In genomic region chr12:52607314-52607713, GRCh38 we compare ENCODE assay signal across 27 cellular contexts. TPM values are rescaled to one million over a fixed set of nuclear protein-coding genes. Genes with fewer than 3 reads are reported as not detected.
DNase-seq lines count a peak whose midpoint lies in the region; ATAC-seq and TF ChIP-seq lines count a peak whose summit lies in the region.
"Had no signal": no experiment of that assay in that cellular context is flagged by ENCODE, and none has a peak within 500 bp of the region (broad histone marks: within the 10 kb centered on the region; RNA-seq: fewer than 3 reads in every experiment).

No MANE protein-coding gene starts in this region.

- no peaks in the 10 kb centered on the region for H3K9me3 Mint-ChIP-seq in activated CD4-positive, alpha-beta memory T cell treated with anti-CD3 and anti-CD28 coated beads, Interleukin-2, amount 10 ng/mL, durations not matched to agents 7 days and 5 days
- no peaks in the 10 kb centered on the region for H3K9me3 Mint-ChIP-seq in activated CD4-positive, alpha-beta memory T cell treated with anti-CD3 and anti-CD28 coated beads for 36 hours
- H3K9me3 Mint-ChIP-seq in CD4-positive, CD25-positive, alpha-beta regulatory T cell, result no peaks in the 10 kb centered on the region
- no peaks in the 10 kb centered on the region for H3K9me3 Mint-ChIP-seq in H9
- H3K9me3 Mint-ChIP-seq in naive thymus-derived CD4-positive, alpha-beta T cell, result peaks cover 0 to 4% (median 0%) of the 10 kb centered on the region in 11 donors
- H3K9me3 Mint-ChIP-seq: CD8-positive, alpha-beta memory T cell had no signal

- peaks cover 29% of the 10 kb centered on the region for H3K27me3 Mint-ChIP-seq in activated CD4-positive, alpha-beta memory T cell treated with anti-CD3 and anti-CD28 coated beads, Interleukin-2, amount 10 ng/mL, durations not matched to agents 7 days and 5 days
- no peaks in the 10 kb centered on the region for H3K27me3 Mint-ChIP-seq in activated CD4-positive, alpha-beta memory T cell treated with anti-CD3 and anti-CD28 coated beads for 36 hours
- peaks cover 9% of the 10 kb centered on the region for H3K27me3 Mint-ChIP-seq in CD4-positive, CD25-positive, alpha-beta regulatory T cell
- peaks cover 35% of the 10 kb centered on the region for H3K27me3 Mint-ChIP-seq in H9 (ENCODE audit: low read depth)
- peaks cover 0 to 4% (median 0%) of the 10 kb centered on the region in 5 donors for H3K27me3 Mint-ChIP-seq in naive thymus-derived CD4-positive, alpha-beta T cell

- no peak overlapping the region for H3K4me2 ChIP-seq in H9 (ENCODE audit: insufficient read depth, insufficient read length, low read length)
- H3K4me2 ChIP-seq: BLaER1, KMS-11 had no signal

- WGBS in H9 (ENCODE audit: extremely low coverage, insufficient read length, low lambda C conversion rate), result no CpG with 5 or more reads among the region's 1 CpG
- WGBS in lower leg skin, 2 donors, result 64 to 67% methylated on average over 1 of the region's 1 CpG
- 56% methylated on average over 1 of the region's 1 CpG for WGBS in esophagus muscularis mucosa

- no peak overlapping the region for H3K27ac ChIP-seq in CD4-positive, CD25-positive, alpha-beta regulatory T cell (ENCODE audit: insufficient read depth, low read length, poor library complexity, severe bottlenecking)
- no peak overlapping the region for H3K27ac ChIP-seq in H9 (ENCODE audit: insufficient read length, low read depth, low read length)
- H3K27ac ChIP-seq in naive thymus-derived CD4-positive, alpha-beta T cell (ENCODE audit: low read depth, low read length), result peak overlapping the region; percentile 79
- no peak overlapping the region for H3K27ac ChIP-seq in esophagus muscularis mucosa (replicated peaks in 1 of 4)
- H3K27ac ChIP-seq: BLaER1, KMS-11, SK-N-MC had no signal

- no peak overlapping the region for H2BK15ac ChIP-seq in H9 (ENCODE audit: low read depth, low read length)

- no peak overlapping the region for H3K23ac ChIP-seq in H9 (ENCODE audit: insufficient read length, low read depth, low read length)

- no peak for TF ChIP-seq POLR2A in lower leg skin (IDR thresholded peaks at IDR 0.05)
- TF ChIP-seq POLR2A in esophagus muscularis mucosa (IDR thresholded peaks at IDR 0.05; ENCODE audit: low read depth), result no peak

- no peak overlapping the region for H3K4me3 ChIP-seq in CD4-positive, CD25-positive, alpha-beta regulatory T cell (ENCODE audit: low read depth, low read length)
- no peak overlapping the region for H3K4me3 ChIP-seq in naive thymus-derived CD4-positive, alpha-beta T cell (ENCODE audit: low read length)
- H3K4me3 ChIP-seq in lower leg skin (ENCODE audit: low read depth, poor library complexity, severe bottlenecking), result no peak overlapping the region
- H3K4me3 ChIP-seq in esophagus muscularis mucosa, result no peak overlapping the region
- H3K4me3 ChIP-seq: BLaER1, GM12878, SK-N-MC had no signal

- no peak overlapping the region for H3K56ac ChIP-seq in H9 (ENCODE audit: insufficient read length, low read depth, low read length)

- CTCF ChIA-PET in activated CD4-positive, alpha-beta memory T cell treated with anti-CD3 and anti-CD28 coated beads, Interleukin-2, amount 10 ng/mL, durations not matched to agents 7 days and 5 days (lab: Charles Lee), result no interaction called here
- CTCF ChIA-PET in activated CD4-positive, alpha-beta memory T cell treated with anti-CD3 and anti-CD28 coated beads for 36 hours (lab: Charles Lee), result no interaction called here
- CTCF ChIA-PET in naive thymus-derived CD4-positive, alpha-beta T cell (lab: Charles Lee), result interaction anchor here (7.3 kb wide), 1 partner anchor 19 kb away, joined by 163 read pairs; no protein-coding TSS in a partner anchor

- no peak overlapping the region for H2AK5ac ChIP-seq in H9 (ENCODE audit: insufficient read length, low read length)

- POLR2A ChIA-PET in activated CD4-positive, alpha-beta memory T cell treated with anti-CD3 and anti-CD28 coated beads, Interleukin-2, amount 10 ng/mL, durations not matched to agents 7 days and 5 days (lab: Charles Lee), result no interaction called here
- POLR2A ChIA-PET in activated CD4-positive, alpha-beta memory T cell treated with anti-CD3 and anti-CD28 coated beads for 36 hours (lab: Charles Lee), result no interaction called here
- POLR2A ChIA-PET in naive thymus-derived CD4-positive, alpha-beta T cell (lab: Charles Lee), result interaction anchor here (1.0 to 13.8 kb wide), 4 partner anchors 9 to 39 kb away, joined by 3 to 223 read pairs (median 62); partner anchors contain the start of gene KRT2

- no peaks in the 10 kb centered on the region for H4K20me1 ChIP-seq in H9 (ENCODE audit: control insufficient read depth, insufficient read depth, insufficient read length)
- H4K20me1 ChIP-seq: BLaER1 had no signal

- no peak overlapping the region for H2BK12ac ChIP-seq in H9 (ENCODE audit: insufficient read length, low read depth, low read length)

- no peak overlapping the region for H2AFZ ChIP-seq in H9 (ENCODE audit: low read length)

- no peak overlapping the region for H3K4ac ChIP-seq in H9 (ENCODE audit: low read depth, low read length)

- H4K91ac ChIP-seq in H9 (ENCODE audit: insufficient read length, low read depth, low read length), result no peak overlapping the region

- no peak overlapping the region for H2BK20ac ChIP-seq in H9 (ENCODE audit: low read depth, low read length, poor library complexity, severe bottlenecking)

- H4K8ac ChIP-seq in H9 (replicated peaks; ENCODE audit: insufficient read length, low read depth, low read length), result no peak overlapping the region

- no peak overlapping the region for H3K4me3 Mint-ChIP-seq in activated CD4-positive, alpha-beta memory T cell treated with anti-CD3 and anti-CD28 coated beads, Interleukin-2, amount 10 ng/mL, durations not matched to agents 7 days and 5 days
- H3K4me3 Mint-ChIP-seq in activated CD4-positive, alpha-beta memory T cell treated with anti-CD3 and anti-CD28 coated beads for 36 hours, result no peak overlapping the region
- H3K4me3 Mint-ChIP-seq in CD4-positive, CD25-positive, alpha-beta regulatory T cell, result no peak overlapping the region
- no peak overlapping the region for H3K4me3 Mint-ChIP-seq in H9
- peak overlapping the region in 6 of 10 donors; percentile 16 to 71 (median 64) for H3K4me3 Mint-ChIP-seq in naive thymus-derived CD4-positive, alpha-beta T cell

- no peak for ATAC-seq in CD4-positive, CD25-positive, alpha-beta regulatory T cell (ENCODE audit: low read depth in 2 of 2)
- ATAC-seq in naive thymus-derived CD4-positive, alpha-beta T cell, result no peak
- ATAC-seq in HG03135 (IDR thresholded peaks at IDR 0.05; ENCODE audit: unreplicated experiment), result no peak
- ATAC-seq: GM12878, Panc1 had no signal

- H3K79me1 ChIP-seq in H9 (ENCODE audit: insufficient read depth, low read depth, low read length, poor library complexity, severe bottlenecking), result no peaks in the 10 kb centered on the region

- H3K18ac ChIP-seq in H9 (ENCODE audit: insufficient read length, low read depth, low read length), result no peak overlapping the region

- H3K23me2 ChIP-seq in H9 (ENCODE audit: insufficient read length, low read depth, low read length, poor library complexity, severe bottlenecking), result no peaks in the 10 kb centered on the region

- intact Hi-C loops in activated CD4-positive, alpha-beta memory T cell treated with anti-CD3 and anti-CD28 coated beads for 36 hours (cut with micrococcal nuclease), result no loop called here
- intact Hi-C loops in naive thymus-derived CD4-positive, alpha-beta T cell (cut with micrococcal nuclease), result no loop called here
- intact Hi-C loops in lower leg skin (cut with DNase I; ENCODE audit: low total_unique reads) (no loop called here), esophagus muscularis mucosa (cut with DNase I) (no loop called here)

- no peak overlapping the region for H3K27ac Mint-ChIP-seq in activated CD4-positive, alpha-beta memory T cell treated with anti-CD3 and anti-CD28 coated beads, Interleukin-2, amount 10 ng/mL, durations not matched to agents 7 days and 5 days
- H3K27ac Mint-ChIP-seq in activated CD4-positive, alpha-beta memory T cell treated with anti-CD3 and anti-CD28 coated beads for 36 hours, result no peak overlapping the region
- H3K27ac Mint-ChIP-seq in CD4-positive, CD25-positive, alpha-beta regulatory T cell, result peak overlapping the region; percentile 24 to 71 (median 62)
- H3K27ac Mint-ChIP-seq in H9, result no peak overlapping the region
- H3K27ac Mint-ChIP-seq in naive thymus-derived CD4-positive, alpha-beta T cell, result peak overlapping the region in 8 of 9 donors; percentile 94 to 99 (median 98)

- no peaks in the 10 kb centered on the region for H3K9me3 ChIP-seq in CD4-positive, CD25-positive, alpha-beta regulatory T cell (ENCODE audit: control insufficient read depth in 2 of 2, low read length in 2 of 2)
- H3K9me3 ChIP-seq in H9 (ENCODE audit: control insufficient read depth, low read depth, low read length), result no peaks in the 10 kb centered on the region
- no peaks in the 10 kb centered on the region for H3K9me3 ChIP-seq in naive thymus-derived CD4-positive, alpha-beta T cell (ENCODE audit: control insufficient read depth in 2 of 3, low read length in 3 of 3)
- no peaks in the 10 kb centered on the region for H3K9me3 ChIP-seq in esophagus muscularis mucosa
- H3K9me3 ChIP-seq: BLaER1 had no signal

- no peak overlapping the region for H2BK120ac ChIP-seq in H9 (ENCODE audit: low read depth, low read length, poor library complexity, severe bottlenecking)

- no peak overlapping the region for H2BK5ac ChIP-seq in H9 (ENCODE audit: insufficient read length, low read length)

- H3K79me2 ChIP-seq in H9 (ENCODE audit: insufficient read depth, low read length), result no peaks in the 10 kb centered on the region

- no peak overlapping the region for H3K14ac ChIP-seq in H9 (ENCODE audit: insufficient read depth, low read length)

- no peak overlapping the region for H3K9ac ChIP-seq in H9 (ENCODE audit: extremely low read depth, insufficient read length, low read length)
- H3K9ac ChIP-seq: BLaER1, KMS-11 had no signal

- peaks cover 7% of the 10 kb centered on the region for H3K27me3 ChIP-seq in CD4-positive, CD25-positive, alpha-beta regulatory T cell (ENCODE audit: control insufficient read depth, insufficient read depth, low read length)
- H3K27me3 ChIP-seq in H9 (ENCODE audit: insufficient read depth, low read length) (no peaks in the 10 kb centered on the region), esophagus muscularis mucosa (peaks cover 0 to 52% (median 0%) of the 10 kb centered on the region in 4 donors)
- H3K27me3 ChIP-seq in naive thymus-derived CD4-positive, alpha-beta T cell (ENCODE audit: control insufficient read depth in 2 of 2, insufficient read depth in 2 of 2, low read length in 2 of 2), result no peaks in the 10 kb centered on the region
- H3K27me3 ChIP-seq: BLaER1 had no signal

- no peak for TF ChIP-seq EP300 in esophagus muscularis mucosa (IDR thresholded peaks at IDR 0.05)

- no peaks in the 10 kb centered on the region for H3K36me3 ChIP-seq in CD4-positive, CD25-positive, alpha-beta regulatory T cell (ENCODE audit: control insufficient read depth, insufficient read depth, low read length)
- H3K36me3 ChIP-seq in naive thymus-derived CD4-positive, alpha-beta T cell (ENCODE audit: control insufficient read depth in 2 of 3, insufficient read depth in 3 of 3, low read length in 3 of 3), result no peaks in the 10 kb centered on the region
- no peaks in the 10 kb centered on the region for H3K36me3 ChIP-seq in esophagus muscularis mucosa
- H3K36me3 ChIP-seq: BLaER1 had no signal

- H3K4me1 Mint-ChIP-seq in activated CD4-positive, alpha-beta memory T cell treated with anti-CD3 and anti-CD28 coated beads, Interleukin-2, amount 10 ng/mL, durations not matched to agents 7 days and 5 days, result peaks cover 18% of the 10 kb centered on the region
- peaks cover 54% of the 10 kb centered on the region for H3K4me1 Mint-ChIP-seq in activated CD4-positive, alpha-beta memory T cell treated with anti-CD3 and anti-CD28 coated beads for 36 hours (ENCODE audit: low read depth)
- H3K4me1 Mint-ChIP-seq in CD4-positive, CD25-positive, alpha-beta regulatory T cell, result peaks cover 0 to 78% (median 6%) of the 10 kb centered on the region in 4 donors
- H3K4me1 Mint-ChIP-seq in H9, result peaks cover 0 to 4% of the 10 kb centered on the region in 2 experiments; a peak in 2 of 4 replicates
- peaks cover 65 to 100% (median 98%) of the 10 kb centered on the region in 7 donors for H3K4me1 Mint-ChIP-seq in naive thymus-derived CD4-positive, alpha-beta T cell

- no peaks in the 10 kb centered on the region for H3K36me3 Mint-ChIP-seq in activated CD4-positive, alpha-beta memory T cell treated with anti-CD3 and anti-CD28 coated beads, Interleukin-2, amount 10 ng/mL, durations not matched to agents 7 days and 5 days (ENCODE audit: low read depth)
- no peaks in the 10 kb centered on the region for H3K36me3 Mint-ChIP-seq in activated CD4-positive, alpha-beta memory T cell treated with anti-CD3 and anti-CD28 coated beads for 36 hours
- no peaks in the 10 kb centered on the region for H3K36me3 Mint-ChIP-seq in CD4-positive, CD25-positive, alpha-beta regulatory T cell
- no peaks in the 10 kb centered on the region for H3K36me3 Mint-ChIP-seq in H9 (ENCODE audit: insufficient read depth in 1 of 3, low read depth in 3 of 3)
- H3K36me3 Mint-ChIP-seq in naive thymus-derived CD4-positive, alpha-beta T cell, result peaks cover 0 to 12% (median 10%) of the 10 kb centered on the region in 5 donors

- TF ChIP-seq CTCF in H9 (conservative IDR thresholded peaks at IDR 0.05) (no peak), lower leg skin (IDR thresholded peaks at IDR 0.05) (no peak), esophagus muscularis mucosa (IDR thresholded peaks at IDR 0.05) (no peak)

- H3T11ph ChIP-seq in H9 (ENCODE audit: low read length), result no peak overlapping the region

- no peak overlapping the region for H4K5ac ChIP-seq in H9 (ENCODE audit: insufficient read length, low read depth, low read length)

- DNase-seq in activated CD4-positive, alpha-beta memory T cell treated with anti-CD3 and anti-CD28 coated beads, Interleukin-2, amount 10 ng/mL, durations not matched to agents 7 days and 5 days, result peak; percentile 7
- no peak for DNase-seq in activated CD4-positive, alpha-beta memory T cell treated with anti-CD3 and anti-CD28 coated beads for 36 hours
- DNase-seq in CD4-positive, CD25-positive, alpha-beta regulatory T cell, result no peak
- DNase-seq in H9 (peak; percentile 10), lower leg skin (ENCODE audit: low spot score in 2 of 2) (no peak), esophagus muscularis mucosa (ENCODE audit: extremely low spot score) (no peak)
- no peak for DNase-seq in naive thymus-derived CD4-positive, alpha-beta T cell
- DNase-seq: CD8-positive, alpha-beta memory T cell; DMS 273 treated with DMSO at 0.1 percent for 48 hours; DMS79; EL; GDM1; GOT3; HCEC 1CT; MM.1S; NCI-H2029; NCI-H446 treated with DMSO at 0.1 percent for 48 hours; NCI-H526; SIG-M5 had no signal

- H3K4me1 ChIP-seq in CD4-positive, CD25-positive, alpha-beta regulatory T cell (ENCODE audit: control insufficient read depth, insufficient read depth, low read length, poor library complexity, severe bottlenecking), result peaks cover 4% of the 10 kb centered on the region
- H3K4me1 ChIP-seq in H9 (ENCODE audit: insufficient read depth, low read length) (no peaks in the 10 kb centered on the region), esophagus muscularis mucosa (no peaks in the 10 kb centered on the region)
- peaks cover 6 to 96% of the 10 kb centered on the region in 2 donors for H3K4me1 ChIP-seq in naive thymus-derived CD4-positive, alpha-beta T cell (ENCODE audit: control insufficient read depth in 2 of 2, insufficient read depth in 2 of 2, low read length in 2 of 2)

RNA-seq across cellular contexts. Expression of gene KRT72, which starts 6.1 kb away (rescaled TPM):
- not detected for total RNA-seq in activated CD4-positive, alpha-beta memory T cell treated with anti-CD3 and anti-CD28 coated beads, Interleukin-2, amount 10 ng/mL, durations not matched to agents 7 days and 5 days
- total RNA-seq in activated CD4-positive, alpha-beta memory T cell treated with anti-CD3 and anti-CD28 coated beads for 36 hours, result under 1 TPM in 1 of 2 experiments, not detected in 1; 0.17 TPM
- total RNA-seq in CD4-positive, CD25-positive, alpha-beta regulatory T cell, result 1.3 TPM
- polyA plus RNA-seq in CD4-positive, CD25-positive, alpha-beta regulatory T cell, result under 1 TPM in 1 of 4 donors, not detected in 3; 0.13 TPM
- total RNA-seq in H9 (2021) (not detected in 2 replicates), lower leg skin (10 to 100 TPM in 2 of 4 donors, 1 to 10 TPM in 1, under 1 TPM in 1; 0.42 to 14.0 (median 7.1) TPM), esophagus muscularis mucosa (not detected)
- total RNA-seq in naive thymus-derived CD4-positive, alpha-beta T cell, result 100 to 1,000 TPM in 3 of 5 experiments, 10 to 100 TPM in 1, 1 to 10 TPM in 1; 2.1 to 149 (median 104) TPM
- under 1 TPM in 1 of 2 donors, not detected in 1; 0.71 TPM for polyA plus RNA-seq in naive thymus-derived CD4-positive, alpha-beta T cell
- total RNA-seq: A172; CD8-positive, alpha-beta memory T cell; GM12878; IMR-90 had no signal
- polyA plus RNA-seq: CD8-positive, alpha-beta memory T cell; GM12878; IMR-90 had no signal

RNA-seq across cellular contexts. Expression of gene KRT73, which starts 11.0 kb away (rescaled TPM):
- not detected for total RNA-seq in activated CD4-positive, alpha-beta memory T cell treated with anti-CD3 and anti-CD28 coated beads, Interleukin-2, amount 10 ng/mL, durations not matched to agents 7 days and 5 days
- total RNA-seq in activated CD4-positive, alpha-beta memory T cell treated with anti-CD3 and anti-CD28 coated beads for 36 hours, result under 1 TPM in 1 of 2 experiments, not detected in 1; 0.19 TPM
- total RNA-seq in CD4-positive, CD25-positive, alpha-beta regulatory T cell, result 1.0 TPM
- 1 to 10 TPM in 2 of 4 donors, not detected in 2; 1.1 to 1.4 TPM for polyA plus RNA-seq in CD4-positive, CD25-positive, alpha-beta regulatory T cell
- total RNA-seq in H9 (2021) (not detected in 2 replicates), lower leg skin (10 to 100 TPM in 1 of 4 donors, 1 to 10 TPM in 3; 3.0 to 15.3 (median 6.0) TPM), esophagus muscularis mucosa (not detected)
- total RNA-seq in naive thymus-derived CD4-positive, alpha-beta T cell, result 10 to 100 TPM in 4 of 5 experiments, 1 to 10 TPM in 1; 1.0 to 96.4 (median 65.6) TPM
- 10 to 100 TPM in 1 of 2 donors, 1 to 10 TPM in 1; 6.2 to 11.1 TPM for polyA plus RNA-seq in naive thymus-derived CD4-positive, alpha-beta T cell
- total RNA-seq: A172, GM12878, IMR-90 had no signal
- polyA plus RNA-seq: GM12878, IMR-90 had no signal

RNA-seq across cellular contexts. Expression of gene KRT74, which starts 33.7 kb away (rescaled TPM):
- total RNA-seq in activated CD4-positive, alpha-beta memory T cell treated with anti-CD3 and anti-CD28 coated beads, Interleukin-2, amount 10 ng/mL, durations not matched to agents 7 days and 5 days, result not detected
- total RNA-seq in activated CD4-positive, alpha-beta memory T cell treated with anti-CD3 and anti-CD28 coated beads for 36 hours, result not detected
- total RNA-seq in CD4-positive, CD25-positive, alpha-beta regulatory T cell, result not detected
- not detected for polyA plus RNA-seq in CD4-positive, CD25-positive, alpha-beta regulatory T cell
- total RNA-seq in H9 (2021) (not detected in 2 replicates), lower leg skin (10 to 100 TPM in 1 of 4 donors, 1 to 10 TPM in 1, under 1 TPM in 2; 0.30 to 14.6 (median 0.82) TPM), esophagus muscularis mucosa (not detected)
- total RNA-seq in naive thymus-derived CD4-positive, alpha-beta T cell, result 1 to 10 TPM in 2 of 5 experiments, under 1 TPM in 2, not detected in 1; 0.12 to 1.2 (median 0.90) TPM
- not detected for polyA plus RNA-seq in naive thymus-derived CD4-positive, alpha-beta T cell
- total RNA-seq: A172; CD8-positive, alpha-beta memory T cell; GM12878; IMR-90 had no signal
- polyA plus RNA-seq: CD8-positive, alpha-beta memory T cell; GM12878; IMR-90 had no signal

RNA-seq across cellular contexts. Expression of gene KRT2, which starts 44.7 kb away (rescaled TPM):
- not detected for total RNA-seq in activated CD4-positive, alpha-beta memory T cell treated with anti-CD3 and anti-CD28 coated beads, Interleukin-2, amount 10 ng/mL, durations not matched to agents 7 days and 5 days
- total RNA-seq in activated CD4-positive, alpha-beta memory T cell treated with anti-CD3 and anti-CD28 coated beads for 36 hours, result not detected
- total RNA-seq in CD4-positive, CD25-positive, alpha-beta regulatory T cell, result 0.42 TPM
- under 1 TPM in 3 of 4 donors, not detected in 1; 0.23 to 0.80 (median 0.25) TPM for polyA plus RNA-seq in CD4-positive, CD25-positive, alpha-beta regulatory T cell
- total RNA-seq in H9 (2021) (not detected in 2 replicates), lower leg skin (1,000 to 10,000 TPM; 1,166 to 2,212 (median 1,643) TPM), esophagus muscularis mucosa (not detected)
- total RNA-seq in naive thymus-derived CD4-positive, alpha-beta T cell, result 1 to 10 TPM in 3 of 5 experiments, under 1 TPM in 1, not detected in 1; 0.29 to 2.3 (median 2.0) TPM
- 1 to 10 TPM; 2.4 to 4.7 TPM for polyA plus RNA-seq in naive thymus-derived CD4-positive, alpha-beta T cell
- total RNA-seq: A172; CD8-positive, alpha-beta memory T cell; IMR-90 had no signal
- polyA plus RNA-seq: IMR-90 had no signal

RNA-seq across cellular contexts. Expression of gene KRT71, which starts 54.4 kb away (rescaled TPM):
- not detected for total RNA-seq in activated CD4-positive, alpha-beta memory T cell treated with anti-CD3 and anti-CD28 coated beads, Interleukin-2, amount 10 ng/mL, durations not matched to agents 7 days and 5 days
- total RNA-seq in activated CD4-positive, alpha-beta memory T cell treated with anti-CD3 and anti-CD28 coated beads for 36 hours, result not detected
- not detected for total RNA-seq in CD4-positive, CD25-positive, alpha-beta regulatory T cell
- polyA plus RNA-seq in CD4-positive, CD25-positive, alpha-beta regulatory T cell, result not detected
- not detected in 2 replicates for total RNA-seq in H9 (2021)
- total RNA-seq in naive thymus-derived CD4-positive, alpha-beta T cell, result not detected
- polyA plus RNA-seq in naive thymus-derived CD4-positive, alpha-beta T cell, result not detected
- 10 to 100 TPM in 1 of 4 donors, 1 to 10 TPM in 1, under 1 TPM in 1, not detected in 1; 0.32 to 61.7 (median 1.6) TPM for total RNA-seq in lower leg skin
- total RNA-seq in esophagus muscularis mucosa, result not detected
- total RNA-seq: A172; CD8-positive, alpha-beta memory T cell; GM12878; IMR-90 had no signal
- polyA plus RNA-seq: CD8-positive, alpha-beta memory T cell; GM12878; IMR-90 had no signal

Comparison
In these comparisons a context has a peak if more than half of its experiments do, and no peak if none do; other contexts are left out.
1. DNase-seq: peak in activated CD4-positive, alpha-beta memory T cell treated with anti-CD3 and anti-CD28 coated beads, Interleukin-2, amount 10 ng/mL, durations not matched to agents 7 days and 5 days (single experiment) and H9 (single experiment); none in activated CD4-positive, alpha-beta memory T cell treated with anti-CD3 and anti-CD28 coated beads for 36 hours (single experiment), CD4-positive, CD25-positive, alpha-beta regulatory T cell (0 of 3), naive thymus-derived CD4-positive, alpha-beta T cell (0 of 9), lower leg skin (0 of 2) and esophagus muscularis mucosa (single experiment).
2. H3K27ac Mint-ChIP-seq: peak in CD4-positive, CD25-positive, alpha-beta regulatory T cell (3 of 3) and naive thymus-derived CD4-positive, alpha-beta T cell (8 of 9); none in activated CD4-positive, alpha-beta memory T cell treated with anti-CD3 and anti-CD28 coated beads, Interleukin-2, amount 10 ng/mL, durations not matched to agents 7 days and 5 days (single experiment), activated CD4-positive, alpha-beta memory T cell treated with anti-CD3 and anti-CD28 coated beads for 36 hours (single experiment) and H9 (0 of 3).
3. H3K4me3 Mint-ChIP-seq: peak in naive thymus-derived CD4-positive, alpha-beta T cell (6 of 10); none in activated CD4-positive, alpha-beta memory T cell treated with anti-CD3 and anti-CD28 coated beads, Interleukin-2, amount 10 ng/mL, durations not matched to agents 7 days and 5 days (single experiment), activated CD4-positive, alpha-beta memory T cell treated with anti-CD3 and anti-CD28 coated beads for 36 hours (single experiment), CD4-positive, CD25-positive, alpha-beta regulatory T cell (0 of 4) and H9 (0 of 2).